In the genomic region with DNA sequence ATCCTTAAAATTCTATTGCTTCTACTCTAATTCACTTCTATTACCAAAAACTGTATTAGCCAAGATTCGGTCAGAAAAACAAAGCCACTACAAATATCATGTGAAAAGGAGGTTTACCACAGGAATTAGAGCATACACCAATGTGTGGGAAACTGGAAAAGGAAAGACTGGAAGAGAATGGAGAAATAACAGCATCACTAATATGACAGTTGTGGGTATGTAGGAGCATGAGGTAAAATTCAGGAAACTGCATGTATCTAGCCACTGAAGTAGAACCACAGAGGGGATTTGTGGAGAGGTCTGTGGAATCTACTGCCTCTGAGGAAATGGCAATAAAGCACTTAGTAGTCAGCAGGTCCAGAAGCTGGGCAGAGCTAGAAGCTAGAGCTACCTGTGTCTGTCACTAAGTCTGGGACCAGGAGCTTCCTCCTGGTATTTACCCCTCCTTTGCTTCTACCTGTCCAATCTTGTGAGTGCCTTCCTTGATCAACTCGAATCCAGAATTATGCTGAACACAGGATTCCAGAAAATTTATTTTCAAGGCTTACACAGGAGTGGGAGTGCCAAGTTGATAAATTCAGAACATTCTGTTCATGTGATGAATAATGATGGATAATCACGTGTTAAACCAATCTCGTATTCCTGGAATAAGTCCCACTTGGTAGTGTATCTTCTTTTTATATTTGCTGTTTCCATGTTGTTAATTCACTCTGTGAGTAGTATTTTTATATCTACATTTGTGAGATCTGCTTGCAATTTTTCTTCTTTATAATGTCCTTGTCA, we compare ENCODE assay signal across 15 cellular contexts. TPM values are rescaled to one million over a fixed set of nuclear protein-coding genes. Genes with fewer than 3 reads are reported as not detected.
DNase-seq lines count a peak whose midpoint lies in the region; ATAC-seq and TF ChIP-seq lines count a peak whose summit lies in the region.
"Had no signal": no experiment of that assay in that cellular context is flagged by ENCODE, and none has a peak within 500 bp of the region (broad histone marks: within the 10 kb centered on the region; RNA-seq: fewer than 3 reads in every experiment).

No MANE protein-coding gene starts in this region.

- H3K27me3 Mint-ChIP-seq in activated naive CD4-positive, alpha-beta T cell treated with anti-CD3 and anti-CD28 coated beads, Interleukin-2, amount 50 U/mL, for 24 hours: no peaks in the 10 kb centered on the region
- H3K27me3 Mint-ChIP-seq in immature natural killer cell (ENCODE audit: low read depth in 3 of 3): peaks cover 0 to 2% (median 0%) of the 10 kb centered on the region in 3 donors
- H3K27me3 Mint-ChIP-seq: CD8-positive, alpha-beta memory T cell had no signal

- H3K27me3 ChIP-seq in foreskin keratinocyte (no peaks in the 10 kb centered on the region), skeletal muscle satellite cell (ENCODE audit: control insufficient read depth, insufficient read depth, low read length) (no peaks in the 10 kb centered on the region)
- H3K27me3 ChIP-seq: BLaER1 had no signal

- peaks cover under 1% of the 10 kb centered on the region for H3K36me3 ChIP-seq in skeletal muscle satellite cell (ENCODE audit: insufficient read depth, low read length)

- ATAC-seq in activated naive CD4-positive, alpha-beta T cell treated with anti-CD3 and anti-CD28 coated beads, Interleukin-2, amount 50 U/mL, for 72 hours: no peak
- ATAC-seq in foreskin keratinocyte (peak; percentile 35), GM19035 (IDR thresholded peaks at IDR 0.05; ENCODE audit: unreplicated experiment) (no peak)

- peaks cover 19% of the 10 kb centered on the region for H3K4me1 Mint-ChIP-seq in activated naive CD4-positive, alpha-beta T cell treated with anti-CD3 and anti-CD28 coated beads, Interleukin-2, amount 50 U/mL, for 24 hours
- peaks cover 3 to 16% of the 10 kb centered on the region in 2 donors for H3K4me1 Mint-ChIP-seq in immature natural killer cell
- H3K4me1 Mint-ChIP-seq: H9 had no signal

- no peak overlapping the region for H3K27ac ChIP-seq in foreskin keratinocyte
- H3K27ac ChIP-seq: 22Rv1, BLaER1 had no signal

- H3K9ac ChIP-seq in skeletal muscle satellite cell (ENCODE audit: low read depth, low read length): no peak overlapping the region
- H3K9ac ChIP-seq: BLaER1 had no signal

- H3K9me3 ChIP-seq in skeletal muscle satellite cell (replicated peaks; ENCODE audit: low read length): no peaks in the 10 kb centered on the region
- H3K9me3 ChIP-seq: BLaER1, Caco-2 had no signal

- peak overlapping the region; percentile 0 for H3K4me2 ChIP-seq in skeletal muscle satellite cell (ENCODE audit: low read length)
- H3K4me2 ChIP-seq: BLaER1 had no signal

- peaks cover 6% of the 10 kb centered on the region for H3K4me1 ChIP-seq in foreskin keratinocyte
- H3K4me1 ChIP-seq in skeletal muscle satellite cell (ENCODE audit: control insufficient read depth, insufficient read depth, low read length): peaks cover 9% of the 10 kb centered on the region
- H3K4me1 ChIP-seq: Caco-2 had no signal

- no peak overlapping the region for H3K4me3 ChIP-seq in astrocyte of the cerebellum (ENCODE audit: low read depth, low read length)
- H3K4me3 ChIP-seq in skeletal muscle satellite cell (ENCODE audit: low read length): peak overlapping the region; percentile 15
- H3K4me3 ChIP-seq: BLaER1 had no signal

- no peaks in the 10 kb centered on the region for H3K9me3 Mint-ChIP-seq in activated naive CD4-positive, alpha-beta T cell treated with anti-CD3 and anti-CD28 coated beads, Interleukin-2, amount 50 U/mL, for 24 hours
- peaks cover 0 to 4% of the 10 kb centered on the region in 2 donors for H3K9me3 Mint-ChIP-seq in activated naive CD4-positive, alpha-beta T cell treated with anti-CD3 and anti-CD28 coated beads, Interleukin-2, amount 50 U/mL, for 72 hours
- no peaks in the 10 kb centered on the region for H3K9me3 Mint-ChIP-seq in immature natural killer cell
- H3K9me3 Mint-ChIP-seq: CD8-positive, alpha-beta memory T cell; H9 had no signal

- no peak for DNase-seq in activated naive CD4-positive, alpha-beta T cell treated with anti-CD3 and anti-CD28 coated beads, Interleukin-2, amount 50 U/mL, for 72 hours (ENCODE audit: low spot score in 2 of 2)
- peak; percentile 20 for DNase-seq in astrocyte of the cerebellum (ENCODE audit: low read depth)
- DNase-seq in foreskin keratinocyte: peak; percentile 5 to 41
- no peak for DNase-seq in immature natural killer cell
- DNase-seq in NCI-H2029 (lab: John Stamatoyannopoulos, UW): no peak
- DNase-seq: Caco-2; CD8-positive, alpha-beta memory T cell; DMS 273 treated with DMSO at 0.1 percent for 48 hours; GOT3; H9 had no signal

- in situ Hi-C loops in astrocyte of the cerebellum (cut with HindIII; ENCODE audit: low sequenced_read_pairs): no loop called here

- no peak overlapping the region for H3K4me3 Mint-ChIP-seq in activated naive CD4-positive, alpha-beta T cell treated with anti-CD3 and anti-CD28 coated beads, Interleukin-2, amount 50 U/mL, for 24 hours
- H3K4me3 Mint-ChIP-seq in immature natural killer cell: no peak overlapping the region
- H3K4me3 Mint-ChIP-seq: CD8-positive, alpha-beta memory T cell; H9 had no signal

- TF ChIP-seq CTCF in astrocyte of the cerebellum (IDR thresholded peaks at IDR 0.05; ENCODE audit: low read depth, low read length, missing control alignments): no peak
- no peak for TF ChIP-seq CTCF in foreskin keratinocyte (conservative IDR thresholded peaks at IDR 0.05)

- peaks cover 25% of the 10 kb centered on the region for H3K36me3 Mint-ChIP-seq in activated naive CD4-positive, alpha-beta T cell treated with anti-CD3 and anti-CD28 coated beads, Interleukin-2, amount 50 U/mL, for 24 hours
- peaks cover 0 to 14% of the 10 kb centered on the region in 2 donors for H3K36me3 Mint-ChIP-seq in activated naive CD4-positive, alpha-beta T cell treated with anti-CD3 and anti-CD28 coated beads, Interleukin-2, amount 50 U/mL, for 72 hours
- peaks cover 0 to 14% (median 13%) of the 10 kb centered on the region in 3 donors for H3K36me3 Mint-ChIP-seq in immature natural killer cell

- H3K27ac Mint-ChIP-seq in activated naive CD4-positive, alpha-beta T cell treated with anti-CD3 and anti-CD28 coated beads, Interleukin-2, amount 50 U/mL, for 24 hours: peak overlapping the region; percentile 20
- H3K27ac Mint-ChIP-seq in activated naive CD4-positive, alpha-beta T cell treated with anti-CD3 and anti-CD28 coated beads, Interleukin-2, amount 50 U/mL, for 72 hours: peak overlapping the region in 1 of 2 donors; percentile 50
- no peak overlapping the region for H3K27ac Mint-ChIP-seq in immature natural killer cell

RNA-seq across cellular contexts. Expression of a gene that starts 52.6 kb away (rescaled TPM):
- total RNA-seq in activated naive CD4-positive, alpha-beta T cell treated with anti-CD3 and anti-CD28 coated beads, Interleukin-2, amount 50 U/mL, for 72 hours: 10 to 100 TPM; 16.1 to 21.8 TPM
- total RNA-seq in foreskin keratinocyte: 13.4 and 14.3 TPM in 2 replicates
- 7.2 and 9.0 TPM in 2 replicates for polyA plus RNA-seq in foreskin keratinocyte
- total RNA-seq in skeletal muscle satellite cell (2012; rRNA removed): 10.5 and 10.6 TPM in 2 replicates
- polyA plus RNA-seq in immature natural killer cell: 1 to 10 TPM; 1.0 to 2.6 (median 2.1) TPM

Comparison
In these comparisons a context has a peak if more than half of its experiments do, and no peak if none do; other contexts are left out.
1. DNase-seq: peak in astrocyte of the cerebellum (single experiment) and foreskin keratinocyte (2 of 2); none in activated naive CD4-positive, alpha-beta T cell treated with anti-CD3 and anti-CD28 coated beads, Interleukin-2, amount 50 U/mL, for 72 hours (0 of 2), immature natural killer cell (0 of 3) and NCI-H2029 (single experiment).